In the genomic region with DNA sequence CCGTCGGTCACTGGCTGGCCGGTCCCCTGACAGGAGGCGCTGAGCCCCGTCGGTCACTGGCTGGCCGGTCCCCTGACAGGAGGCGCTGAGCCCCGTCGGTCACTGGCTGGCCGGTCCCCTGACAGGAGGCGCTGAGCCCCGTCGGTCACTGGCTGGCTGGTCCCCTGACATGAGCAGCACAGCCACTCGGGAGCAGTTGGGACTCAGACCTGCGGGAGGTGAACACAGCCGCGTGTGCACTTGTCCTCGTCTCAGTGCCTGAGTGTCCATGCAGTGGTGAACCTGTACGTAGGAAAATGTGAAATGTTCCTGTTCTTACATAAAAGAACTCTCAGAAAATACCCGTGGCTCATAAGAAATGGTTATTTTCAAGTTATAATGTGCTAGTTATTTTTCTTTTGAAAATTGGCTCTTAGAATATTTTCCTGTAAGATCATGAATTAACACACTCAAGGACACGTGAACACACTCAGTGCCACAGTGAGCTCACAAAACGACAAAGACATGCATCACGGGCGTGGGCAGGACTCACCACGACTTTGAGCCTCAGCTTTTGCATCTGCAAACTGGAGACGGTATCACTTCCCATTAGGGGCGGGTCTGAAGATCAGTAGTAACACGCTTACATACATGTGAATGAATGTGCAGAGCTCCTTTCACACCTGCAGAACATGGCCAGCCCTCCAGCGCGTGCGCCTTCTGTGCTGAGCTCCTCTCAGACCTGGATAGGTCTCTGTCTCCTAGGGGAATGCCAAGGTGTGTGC, we compare ENCODE assay signal across 11 cellular contexts. TPM values are rescaled to one million over a fixed set of nuclear protein-coding genes. Genes with fewer than 3 reads are reported as not detected.
DNase-seq lines count a peak whose midpoint lies in the region; ATAC-seq lines count a peak whose summit lies in the region.
"Had no signal": no experiment of that assay in that cellular context is flagged by ENCODE, and none has a peak within 500 bp of the region (broad histone marks: within the 10 kb centered on the region; RNA-seq: fewer than 3 reads in every experiment).

No MANE protein-coding gene starts in this region.

- no peaks in the 10 kb centered on the region for H3K4me1 ChIP-seq in mesendoderm (ENCODE audit: control insufficient read depth, low read depth, low read length)

- no peak overlapping the region for H3K56ac ChIP-seq in mesendoderm (ENCODE audit: low read length)

- no peak overlapping the region for H4K5ac ChIP-seq in mesendoderm (ENCODE audit: low read length)

- H3K4me2 ChIP-seq in mesendoderm (ENCODE audit: low read length): no peak overlapping the region

- no peak overlapping the region for H3K27ac ChIP-seq in mesendoderm (ENCODE audit: low read depth, low read length)

- H3K79me2 ChIP-seq in mesendoderm (ENCODE audit: control insufficient read depth, insufficient read depth, low read length): no peaks in the 10 kb centered on the region

- no peak overlapping the region for H2AK5ac ChIP-seq in mesendoderm (ENCODE audit: low read length)

- no peak overlapping the region for H3K4ac ChIP-seq in mesendoderm (ENCODE audit: low read depth, low read length)

- no peak overlapping the region for H3K4me3 ChIP-seq in mesendoderm (ENCODE audit: low read length)

- H2BK5ac ChIP-seq in mesendoderm (ENCODE audit: low read length): no peak overlapping the region

- H3K18ac ChIP-seq in mesendoderm (ENCODE audit: low read length): no peak overlapping the region

- no peak overlapping the region for H3K9ac ChIP-seq in mesendoderm (ENCODE audit: low read length)

- H3K27me3 ChIP-seq in mesendoderm (ENCODE audit: insufficient read depth, low read length, poor library complexity): no peaks in the 10 kb centered on the region

- H3K79me1 ChIP-seq in mesendoderm (ENCODE audit: low read length): no peaks in the 10 kb centered on the region

- no peak overlapping the region for H2BK15ac ChIP-seq in mesendoderm (replicated peaks; ENCODE audit: low read depth)

- no peaks in the 10 kb centered on the region for H3K36me3 ChIP-seq in mesendoderm (ENCODE audit: control insufficient read depth, insufficient read depth, low read length)

- ATAC-seq in GM18867 (IDR thresholded peaks at IDR 0.05; ENCODE audit: unreplicated experiment): peak; percentile 92
- peak; percentile 82 for ATAC-seq in GM21423 (IDR thresholded peaks at IDR 0.05; ENCODE audit: unreplicated experiment)
- ATAC-seq in HG03095 (IDR thresholded peaks at IDR 0.05; ENCODE audit: unreplicated experiment): peak; percentile 85
- ATAC-seq: activated naive CD4-positive, alpha-beta T cell treated with anti-CD3 and anti-CD28 coated beads, Interleukin-2, amount 50 U/mL, for 72 hours had no signal

- WGBS in mesendoderm (ENCODE audit: extremely low coverage, insufficient coverage, low lambda C conversion rate): no CpG with 5 or more reads among the region's 32 CpGs

- DNase-seq in mesenteric fat pad (ENCODE audit: low spot score) (peak; percentile 81), NCI-H1048 (lab: John Stamatoyannopoulos, UW) (no peak), mesendoderm (no peak)
- no peak for DNase-seq in activated naive CD4-positive, alpha-beta T cell (lab: John Stamatoyannopoulos, UW)
- DNase-seq: effector CD8-positive, alpha-beta T cell; hippocampal formation; substantia nigra had no signal

- H2BK120ac ChIP-seq in mesendoderm (ENCODE audit: low read depth, low read length): no peak overlapping the region

- H3K23ac ChIP-seq in mesendoderm (ENCODE audit: low read length): no peak overlapping the region

- no peak overlapping the region for H4K8ac ChIP-seq in mesendoderm (ENCODE audit: low read depth, low read length)

RNA-seq across cellular contexts. Expression of gene NFATC1, which starts 21.1 kb away (rescaled TPM):
- total RNA-seq in mesenteric fat pad: 35.4 TPM
- 2.1 TPM for polyA plus RNA-seq in mesendoderm (2013, experiment 1 of 2)
- polyA plus RNA-seq in mesendoderm (2013, experiment 2 of 2): 2.1 TPM
